ENCODE assay signal across 8 cellular contexts in the genomic region with DNA sequence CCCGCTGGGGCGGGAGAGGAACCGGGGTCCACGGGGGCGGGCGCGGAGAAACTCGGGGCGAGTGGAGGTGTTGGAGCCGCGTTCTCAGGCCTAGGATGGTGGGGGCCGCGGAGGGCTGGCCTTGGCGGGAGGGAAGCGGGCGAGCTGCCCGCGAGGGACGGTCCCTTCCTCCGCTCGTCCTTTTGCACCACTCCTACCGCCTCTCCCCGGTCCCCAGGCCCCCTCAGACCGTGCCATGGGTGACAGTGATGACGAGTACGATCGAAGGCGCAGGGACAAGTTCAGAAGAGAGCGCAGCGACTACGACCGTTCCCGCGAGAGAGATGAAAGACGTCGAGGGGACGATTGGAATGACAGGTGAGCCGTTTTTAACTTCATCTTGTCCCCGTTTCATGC. TPM values are rescaled to one million over a fixed set of nuclear protein-coding genes. Genes with fewer than 3 reads are reported as not detected.
DNase-seq lines count a peak whose midpoint lies in the region; ATAC-seq lines count a peak whose summit lies in the region.

No MANE protein-coding gene starts in this region.

- peak overlapping the region; percentile 100 for H3K9ac ChIP-seq in trophoblast cell (ENCODE audit: low read length)

- H3K36me3 Mint-ChIP-seq in CD4-positive, CD25-positive, alpha-beta regulatory T cell, result peaks cover 26% of the 10 kb centered on the region
- H3K36me3 Mint-ChIP-seq in activated T-helper 1 cell treated with anti-CD3 and anti-CD28 coated beads, Interleukin-12 subunit alpha, Interleukin-12 subunit beta, Interleukin-2, Interleukin-4 antibody, amounts not matched to agents 30 ng/mL and 10 ng/mL and 1 ng/mL, durations not matched to agents 14 hours and 24 hours and 36 hours (ENCODE audit: low read depth), result peaks cover 65% of the 10 kb centered on the region

- H3K36me3 ChIP-seq in CD4-positive, CD25-positive, alpha-beta regulatory T cell (ENCODE audit: control insufficient read depth, insufficient read depth, low read length), result peaks cover 17% of the 10 kb centered on the region
- H3K36me3 ChIP-seq in trophoblast cell (ENCODE audit: control insufficient read depth in 1 of 2, insufficient read depth in 2 of 2, low read length in 2 of 2), result peaks cover 52 to 56% of the 10 kb centered on the region in 2 experiments

- H3K4me2 ChIP-seq in trophoblast cell (ENCODE audit: low read length), result peak overlapping the region; percentile 98

- peak overlapping the region; percentile 92 for H2BK120ac ChIP-seq in trophoblast cell (ENCODE audit: insufficient read depth, low read length, poor library complexity)

- peak overlapping the region; percentile 84 for H3K4me3 ChIP-seq in CD4-positive, CD25-positive, alpha-beta regulatory T cell (ENCODE audit: low read depth, low read length)
- H3K4me3 ChIP-seq in trophoblast cell (ENCODE audit: low read depth, low read length), result peak overlapping the region; percentile 88

- H2AFZ ChIP-seq in trophoblast cell (ENCODE audit: insufficient read depth, low read length, poor library complexity), result peak overlapping the region; percentile 66

- no peaks in the 10 kb centered on the region for H3K27me3 ChIP-seq in CD4-positive, CD25-positive, alpha-beta regulatory T cell (ENCODE audit: control insufficient read depth, insufficient read depth, low read length)
- H3K27me3 ChIP-seq in trophoblast cell (ENCODE audit: insufficient read depth, low read length), result no peaks in the 10 kb centered on the region

- H3K4ac ChIP-seq in trophoblast cell (ENCODE audit: low read depth, low read length), result peak overlapping the region; percentile 99

- no CpG with 5 or more reads among the region's 39 CpGs for WGBS in trophoblast cell (ENCODE audit: extremely low coverage, insufficient coverage, insufficient read length)

- peak in 1 of 2 donors; percentile 8 for ATAC-seq in CD4-positive, CD25-positive, alpha-beta regulatory T cell (ENCODE audit: low read depth in 2 of 2)
- ATAC-seq in GM19438 (IDR thresholded peaks at IDR 0.05; ENCODE audit: low read depth, unreplicated experiment), result peak; percentile 30
- peak; percentile 26 for ATAC-seq in HG03521 (IDR thresholded peaks at IDR 0.05; ENCODE audit: unreplicated experiment)

- intact Hi-C loops in activated T-helper 1 cell treated with anti-CD3 and anti-CD28 coated beads, Interleukin-12 subunit alpha, Interleukin-12 subunit beta, Interleukin-2, Interleukin-4 antibody, amounts not matched to agents 30 ng/mL and 10 ng/mL and 1 ng/mL, durations not matched to agents 14 hours and 24 hours and 36 hours (cut with micrococcal nuclease), result loop anchor here (1.0 to 2.0 kb wide), 8 partner anchors 8 to 446 kb away; partner anchors contain the start of genes FBXO24, GNB2, LRCH4 and MEPCE

- peaks cover 7% of the 10 kb centered on the region for H3K27me3 Mint-ChIP-seq in CD4-positive, CD25-positive, alpha-beta regulatory T cell
- no peaks in the 10 kb centered on the region for H3K27me3 Mint-ChIP-seq in activated T-helper 1 cell treated with anti-CD3 and anti-CD28 coated beads, Interleukin-12 subunit alpha, Interleukin-12 subunit beta, Interleukin-2, Interleukin-4 antibody, amounts not matched to agents 30 ng/mL and 10 ng/mL and 1 ng/mL, durations not matched to agents 14 hours and 24 hours and 36 hours (ENCODE audit: insufficient read depth)

- peak overlapping the region; percentile 92 for H3K18ac ChIP-seq in trophoblast cell (ENCODE audit: low read length)

- H3K79me1 ChIP-seq in trophoblast cell (ENCODE audit: low read length), result peaks cover 12% of the 10 kb centered on the region

- peak overlapping the region; percentile 90 to 99 (median 99) for H3K27ac Mint-ChIP-seq in CD4-positive, CD25-positive, alpha-beta regulatory T cell
- peak overlapping the region; percentile 97 for H3K27ac Mint-ChIP-seq in activated T-helper 1 cell treated with anti-CD3 and anti-CD28 coated beads, Interleukin-12 subunit alpha, Interleukin-12 subunit beta, Interleukin-2, Interleukin-4 antibody, amounts not matched to agents 30 ng/mL and 10 ng/mL and 1 ng/mL, durations not matched to agents 14 hours and 24 hours and 36 hours

- peak overlapping the region; percentile 52 for H4K8ac ChIP-seq in trophoblast cell (ENCODE audit: low read depth, low read length)

- peak overlapping the region; percentile 62 for H2AK5ac ChIP-seq in trophoblast cell (ENCODE audit: low read length)

- peak overlapping the region; percentile 92 for H3K27ac ChIP-seq in CD4-positive, CD25-positive, alpha-beta regulatory T cell (ENCODE audit: insufficient read depth, low read length, poor library complexity, severe bottlenecking)
- H3K27ac ChIP-seq in trophoblast cell (ENCODE audit: low read depth, low read length), result peak overlapping the region; percentile 85

- H3K4me1 Mint-ChIP-seq in CD4-positive, CD25-positive, alpha-beta regulatory T cell, result peaks cover 10 to 61% (median 35%) of the 10 kb centered on the region in 4 donors
- peaks cover 44% of the 10 kb centered on the region for H3K4me1 Mint-ChIP-seq in activated T-helper 1 cell treated with anti-CD3 and anti-CD28 coated beads, Interleukin-12 subunit alpha, Interleukin-12 subunit beta, Interleukin-2, Interleukin-4 antibody, amounts not matched to agents 30 ng/mL and 10 ng/mL and 1 ng/mL, durations not matched to agents 14 hours and 24 hours and 36 hours (ENCODE audit: low read depth)

- H3K79me2 ChIP-seq in trophoblast cell (ENCODE audit: control insufficient read depth, insufficient read depth, low read length, poor library complexity), result peaks cover 31% of the 10 kb centered on the region

- no peak overlapping the region for H3K23ac ChIP-seq in trophoblast cell (ENCODE audit: low read length)

- H2BK5ac ChIP-seq in trophoblast cell (ENCODE audit: low read depth, low read length, poor library complexity), result peak overlapping the region; percentile 90

- no peaks in the 10 kb centered on the region for H3K9me3 ChIP-seq in CD4-positive, CD25-positive, alpha-beta regulatory T cell (ENCODE audit: control insufficient read depth in 2 of 2, low read length in 2 of 2)
- H3K9me3 ChIP-seq in trophoblast cell (ENCODE audit: insufficient read depth, low read depth, low read length), result no peaks in the 10 kb centered on the region

- peaks cover 27% of the 10 kb centered on the region for H3K4me1 ChIP-seq in CD4-positive, CD25-positive, alpha-beta regulatory T cell (ENCODE audit: control insufficient read depth, insufficient read depth, low read length, poor library complexity, severe bottlenecking)
- H3K4me1 ChIP-seq in trophoblast cell (ENCODE audit: control insufficient read depth in 1 of 2, insufficient read depth in 2 of 2, low read length in 2 of 2), result peaks cover 5 to 10% of the 10 kb centered on the region in 2 experiments

- H3K4me3 Mint-ChIP-seq in CD4-positive, CD25-positive, alpha-beta regulatory T cell, result peak overlapping the region; percentile 99 to 100 (median 100)
- peak overlapping the region; percentile 98 for H3K4me3 Mint-ChIP-seq in activated T-helper 1 cell treated with anti-CD3 and anti-CD28 coated beads, Interleukin-12 subunit alpha, Interleukin-12 subunit beta, Interleukin-2, Interleukin-4 antibody, amounts not matched to agents 30 ng/mL and 10 ng/mL and 1 ng/mL, durations not matched to agents 14 hours and 24 hours and 36 hours

- H2BK12ac ChIP-seq in trophoblast cell (ENCODE audit: low read length), result peak overlapping the region; percentile 12

- H4K91ac ChIP-seq in trophoblast cell (ENCODE audit: low read depth, low read length), result peak overlapping the region; percentile 76

- H3K14ac ChIP-seq in trophoblast cell (ENCODE audit: low read length), result peak overlapping the region; percentile 95

- no peaks in the 10 kb centered on the region for H3K9me3 Mint-ChIP-seq in CD4-positive, CD25-positive, alpha-beta regulatory T cell
- H3K9me3 Mint-ChIP-seq in activated T-helper 1 cell treated with anti-CD3 and anti-CD28 coated beads, Interleukin-12 subunit alpha, Interleukin-12 subunit beta, Interleukin-2, Interleukin-4 antibody, amounts not matched to agents 30 ng/mL and 10 ng/mL and 1 ng/mL, durations not matched to agents 14 hours and 24 hours and 36 hours, result no peaks in the 10 kb centered on the region

- DNase-seq in CD4-positive, CD25-positive, alpha-beta regulatory T cell, result peak in 2 of 3 donors; percentile 23 to 54
- DNase-seq in activated T-helper 1 cell treated with anti-CD3 and anti-CD28 coated beads, Interleukin-12 subunit alpha, Interleukin-12 subunit beta, Interleukin-2, Interleukin-4 antibody, amounts not matched to agents 30 ng/mL and 10 ng/mL and 1 ng/mL, durations not matched to agents 14 hours and 24 hours and 36 hours (ENCODE audit: low spot score), result peak; percentile 30
- DNase-seq in germinal center (ENCODE audit: low spot score) (peak; percentile 51), trophoblast cell (peak in 1 of 2 donors; percentile 45), foreskin melanocyte (no peak), DMS153 (lab: John Stamatoyannopoulos, UW) (no peak)

- H4K12ac ChIP-seq in trophoblast cell (ENCODE audit: low read depth, low read length), result peak overlapping the region; percentile 65

RNA-seq across cellular contexts. Expression of gene SRRT, which starts 0.5 kb away (rescaled TPM):
- total RNA-seq in CD4-positive, CD25-positive, alpha-beta regulatory T cell, result 234 TPM
- polyA plus RNA-seq in CD4-positive, CD25-positive, alpha-beta regulatory T cell, result 10 to 100 TPM; 31.9 to 40.7 (median 36.7) TPM
- total RNA-seq in activated T-helper 1 cell treated with anti-CD3 and anti-CD28 coated beads, Interleukin-12 subunit alpha, Interleukin-12 subunit beta, Interleukin-2, Interleukin-4 antibody, amounts not matched to agents 30 ng/mL and 10 ng/mL and 1 ng/mL, durations not matched to agents 14 hours and 24 hours and 36 hours, result 294 and 306 TPM in 2 replicates
- 115 and 117 TPM in 2 replicates for polyA plus RNA-seq in trophoblast cell (2013)

RNA-seq across cellular contexts. Expression of gene TRIP6, which starts 8.2 kb away (rescaled TPM):
- total RNA-seq in CD4-positive, CD25-positive, alpha-beta regulatory T cell, result 8.4 TPM
- 1 to 10 TPM; 2.8 to 5.8 (median 3.5) TPM for polyA plus RNA-seq in CD4-positive, CD25-positive, alpha-beta regulatory T cell
- total RNA-seq in activated T-helper 1 cell treated with anti-CD3 and anti-CD28 coated beads, Interleukin-12 subunit alpha, Interleukin-12 subunit beta, Interleukin-2, Interleukin-4 antibody, amounts not matched to agents 30 ng/mL and 10 ng/mL and 1 ng/mL, durations not matched to agents 14 hours and 24 hours and 36 hours, result 41.5 and 44.1 TPM in 2 replicates
- 75.4 and 76.0 TPM in 2 replicates for polyA plus RNA-seq in trophoblast cell (2013)

RNA-seq across cellular contexts. Expression of gene UFSP1, which starts 14.2 kb away (rescaled TPM):
- total RNA-seq in CD4-positive, CD25-positive, alpha-beta regulatory T cell, result 0.94 TPM
- 1 to 10 TPM in 3 of 4 donors, under 1 TPM in 1; 0.39 to 4.8 (median 1.9) TPM for polyA plus RNA-seq in CD4-positive, CD25-positive, alpha-beta regulatory T cell
- 4.1 and 5.5 TPM in 2 replicates for total RNA-seq in activated T-helper 1 cell treated with anti-CD3 and anti-CD28 coated beads, Interleukin-12 subunit alpha, Interleukin-12 subunit beta, Interleukin-2, Interleukin-4 antibody, amounts not matched to agents 30 ng/mL and 10 ng/mL and 1 ng/mL, durations not matched to agents 14 hours and 24 hours and 36 hours
- polyA plus RNA-seq in trophoblast cell (2013), result 1.4 and 1.6 TPM in 2 replicates

RNA-seq across cellular contexts. Expression of gene ACHE, which starts 20.3 kb away (rescaled TPM):
- total RNA-seq in CD4-positive, CD25-positive, alpha-beta regulatory T cell, result 0.20 TPM
- not detected for polyA plus RNA-seq in CD4-positive, CD25-positive, alpha-beta regulatory T cell
- total RNA-seq in activated T-helper 1 cell treated with anti-CD3 and anti-CD28 coated beads, Interleukin-12 subunit alpha, Interleukin-12 subunit beta, Interleukin-2, Interleukin-4 antibody, amounts not matched to agents 30 ng/mL and 10 ng/mL and 1 ng/mL, durations not matched to agents 14 hours and 24 hours and 36 hours, result 0.17 and 0.21 TPM in 2 replicates
- 10.2 and 11.1 TPM in 2 replicates for polyA plus RNA-seq in trophoblast cell (2013)

RNA-seq across cellular contexts. Expression of gene SLC12A9, which starts 22.8 kb away (rescaled TPM):
- total RNA-seq in CD4-positive, CD25-positive, alpha-beta regulatory T cell, result 42.7 TPM
- polyA plus RNA-seq in CD4-positive, CD25-positive, alpha-beta regulatory T cell, result 1 to 10 TPM; 5.7 to 8.6 (median 6.1) TPM
- 46.0 and 47.9 TPM in 2 replicates for total RNA-seq in activated T-helper 1 cell treated with anti-CD3 and anti-CD28 coated beads, Interleukin-12 subunit alpha, Interleukin-12 subunit beta, Interleukin-2, Interleukin-4 antibody, amounts not matched to agents 30 ng/mL and 10 ng/mL and 1 ng/mL, durations not matched to agents 14 hours and 24 hours and 36 hours
- polyA plus RNA-seq in trophoblast cell (2013), result 18.4 and 20.0 TPM in 2 replicates

Comparison
In these comparisons a context has a peak if more than half of its experiments do, and no peak if none do; other contexts are left out.
1. DNase-seq: peak in CD4-positive, CD25-positive, alpha-beta regulatory T cell (2 of 3), activated T-helper 1 cell treated with anti-CD3 and anti-CD28 coated beads, Interleukin-12 subunit alpha, Interleukin-12 subunit beta, Interleukin-2, Interleukin-4 antibody, amounts not matched to agents 30 ng/mL and 10 ng/mL and 1 ng/mL, durations not matched to agents 14 hours and 24 hours and 36 hours (single experiment) and germinal center (single experiment); none in foreskin melanocyte (single experiment) and DMS153 (single experiment).